In the genomic region with DNA sequence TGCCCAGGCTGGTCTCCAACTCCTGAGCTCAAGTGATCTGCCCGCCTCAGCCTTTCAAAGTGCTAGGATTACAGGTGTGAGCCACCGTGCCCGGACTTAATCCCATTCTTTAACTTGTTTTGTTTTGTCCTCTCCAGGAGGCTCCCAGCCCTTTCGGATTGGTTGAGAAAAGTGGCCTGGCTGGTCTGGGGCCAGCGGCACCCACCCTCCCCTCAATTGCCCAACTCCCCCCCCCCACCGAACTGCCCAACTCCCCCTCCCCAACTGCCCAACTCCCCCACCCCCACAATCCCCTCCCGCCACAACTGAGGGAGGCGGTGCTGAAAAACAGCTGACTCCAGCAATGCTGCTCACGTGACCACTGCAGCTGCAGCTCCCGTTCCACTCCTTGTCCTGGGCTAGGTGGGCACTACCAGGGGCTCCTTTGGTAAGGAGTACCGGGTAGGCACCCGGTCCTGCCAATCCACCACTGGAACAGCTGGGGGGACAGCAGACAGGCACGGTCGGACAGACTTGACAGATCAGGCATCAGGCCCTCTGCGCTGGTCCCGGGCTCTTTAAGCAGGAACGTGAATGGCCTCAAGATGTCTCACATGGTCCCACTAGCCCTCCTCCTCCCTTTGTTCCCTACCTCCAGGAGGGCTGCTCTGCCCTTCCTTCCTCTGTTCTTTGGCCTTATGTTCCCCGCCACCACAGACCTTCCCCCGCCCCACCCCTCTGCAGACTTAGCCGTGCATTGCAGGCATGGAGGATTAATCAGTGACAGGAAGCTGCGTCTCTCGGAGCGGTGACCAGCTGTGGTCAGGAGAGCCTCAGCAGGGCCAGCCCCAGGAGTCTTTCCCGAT, we compare ENCODE assay signal across 8 cellular contexts. TPM values are rescaled to one million over a fixed set of nuclear protein-coding genes. Genes with fewer than 3 reads are reported as not detected.
DNase-seq lines count a peak whose midpoint lies in the region; ATAC-seq, FAIRE-seq and TF ChIP-seq lines count a peak whose summit lies in the region.

A gene (plus strand): TSS at position 720 of the 845 bp plus-strand sequence. CDS start 158 bp downstream, outside the sequence.

- H3K27me3 Mint-ChIP-seq in activated naive CD4-positive, alpha-beta T cell treated with anti-CD3 and anti-CD28 coated beads, Interleukin-2, amount 10 ng/mL, durations not matched to agents 7 days and 5 days, result peaks cover 40% of the 10 kb centered on the region
- H3K27me3 Mint-ChIP-seq in natural killer cell treated with Interleukin-12 subunit alpha and Interleukin-12 subunit beta and Interleukin-15 and Interleukin-18, amount 100 ng/mL, for 72 hours, result peaks cover 0 to 10% of the 10 kb centered on the region in 2 donors

- H3K36me3 Mint-ChIP-seq in activated naive CD4-positive, alpha-beta T cell treated with anti-CD3 and anti-CD28 coated beads, Interleukin-2, amount 10 ng/mL, durations not matched to agents 7 days and 5 days, result no peaks in the 10 kb centered on the region
- no peaks in the 10 kb centered on the region for H3K36me3 Mint-ChIP-seq in natural killer cell treated with Interleukin-12 subunit alpha and Interleukin-12 subunit beta and Interleukin-15 and Interleukin-18, amount 100 ng/mL, for 72 hours

- peaks cover 0 to 27% (median 14%) of the 10 kb centered on the region in 4 donors for H3K4me1 ChIP-seq in tibial artery

- H3K27me3 ChIP-seq in tibial artery, result no peaks in the 10 kb centered on the region

- H3K27ac Mint-ChIP-seq in activated naive CD4-positive, alpha-beta T cell treated with anti-CD3 and anti-CD28 coated beads, Interleukin-2, amount 10 ng/mL, durations not matched to agents 7 days and 5 days, result no peak within 1 kb of the TSS
- H3K27ac Mint-ChIP-seq in natural killer cell treated with Interleukin-12 subunit alpha and Interleukin-12 subunit beta and Interleukin-15 and Interleukin-18, amount 100 ng/mL, for 72 hours, result peak within 1 kb of the TSS; percentile 26 to 89

- CTCF ChIA-PET in activated naive CD4-positive, alpha-beta T cell treated with anti-CD3 and anti-CD28 coated beads, Interleukin-2, amount 10 ng/mL, durations not matched to agents 7 days and 5 days (lab: Charles Lee), result interaction anchor here (0.7 to 3.3 kb wide), 12 partner anchors 8 to 352 kb away, joined by 3 to 13 read pairs (median 4); a partner anchor contains a TSS

- peak within 1 kb of the TSS; percentile 65 for H3K4me3 Mint-ChIP-seq in activated naive CD4-positive, alpha-beta T cell treated with anti-CD3 and anti-CD28 coated beads, Interleukin-2, amount 10 ng/mL, durations not matched to agents 7 days and 5 days
- peak within 1 kb of the TSS; percentile 72 for H3K4me3 Mint-ChIP-seq in natural killer cell treated with Interleukin-12 subunit alpha and Interleukin-12 subunit beta and Interleukin-15 and Interleukin-18, amount 100 ng/mL, for 72 hours

- H3K4me1 Mint-ChIP-seq in activated naive CD4-positive, alpha-beta T cell treated with anti-CD3 and anti-CD28 coated beads, Interleukin-2, amount 10 ng/mL, durations not matched to agents 7 days and 5 days, result peaks cover 47% of the 10 kb centered on the region
- H3K4me1 Mint-ChIP-seq in natural killer cell treated with Interleukin-12 subunit alpha and Interleukin-12 subunit beta and Interleukin-15 and Interleukin-18, amount 100 ng/mL, for 72 hours (ENCODE audit: low read depth in 2 of 2), result peaks cover 29 to 33% of the 10 kb centered on the region in 2 donors

- peak; percentile 41 for ATAC-seq in HG02642 (IDR thresholded peaks at IDR 0.05; ENCODE audit: poor library complexity, unreplicated experiment)
- ATAC-seq in natural killer cell treated with Interleukin-12 subunit alpha and Interleukin-12 subunit beta and Interleukin-15 and Interleukin-18, amount 100 ng/mL, for 72 hours, result peak; percentile 77 to 84

- intact Hi-C loops in tibial artery (cut with DNase I; ENCODE audit: low total_unique reads), result no loop called here

- DNase-seq in DMS153 (lab: John Stamatoyannopoulos, UW) (peak; percentile 10), NCI-H748 (lab: John Stamatoyannopoulos, UW; ENCODE audit: unreplicated experiment) (peak; percentile 83), frontal cortex (ENCODE audit: low spot score in 2 of 2) (peak; percentile 72), tibial artery (peak; percentile 70 to 83), NCI-H446 (lab: John Stamatoyannopoulos, UW) (no peak)
- DNase-seq in activated naive CD4-positive, alpha-beta T cell treated with anti-CD3 and anti-CD28 coated beads, Interleukin-2, amount 10 ng/mL, durations not matched to agents 7 days and 5 days, result peak; percentile 61
- no peak for DNase-seq in natural killer cell treated with Interleukin-12 subunit alpha and Interleukin-12 subunit beta and Interleukin-15 and Interleukin-18, amount 100 ng/mL, for 72 hours (ENCODE audit: low spot score)

- H3K27ac ChIP-seq in tibial artery, result peak within 1 kb of the TSS; percentile 40 to 54

- H3K4me3 ChIP-seq in tibial artery, result peak within 1 kb of the TSS; percentile 52 to 59

- TF ChIP-seq CTCF in tibial artery (IDR thresholded peaks at IDR 0.05), result peak in 1 of 2 experiments; percentile 17

- no peaks in the 10 kb centered on the region for H3K9me3 Mint-ChIP-seq in activated naive CD4-positive, alpha-beta T cell treated with anti-CD3 and anti-CD28 coated beads, Interleukin-2, amount 10 ng/mL, durations not matched to agents 7 days and 5 days
- H3K9me3 Mint-ChIP-seq in natural killer cell treated with Interleukin-12 subunit alpha and Interleukin-12 subunit beta and Interleukin-15 and Interleukin-18, amount 100 ng/mL, for 72 hours, result no peaks in the 10 kb centered on the region

- peaks cover 0 to 14% (median 6%) of the 10 kb centered on the region in 3 donors for H3K36me3 ChIP-seq in tibial artery

- no peaks in the 10 kb centered on the region for H3K9me3 ChIP-seq in tibial artery

- FAIRE-seq in frontal cortex (lab: Jason Lieb, UNC), result no peak

RNA-seq across cellular contexts. Expression of the gene that starts here (rescaled TPM):
- total RNA-seq in frontal cortex, result 11.0 TPM
- total RNA-seq in natural killer cell treated with Interleukin-12 subunit alpha and Interleukin-12 subunit beta and Interleukin-15 and Interleukin-18, amount 100 ng/mL, for 72 hours, result under 1 TPM in 1 of 2 donors, not detected in 1; 0.19 TPM

Comparison
In these comparisons a context has a peak if more than half of its experiments do, and no peak if none do; other contexts are left out.
1. RNA of the gene that starts here (total RNA-seq): 11.0 TPM in frontal cortex (single experiment); 0.19 TPM in natural killer cell treated with Interleukin-12 subunit alpha and Interleukin-12 subunit beta and Interleukin-15 and Interleukin-18, amount 100 ng/mL, for 72 hours; every median in the first group is over 10 times any median in the second.
2. Peak in ATAC-seq in natural killer cell treated with Interleukin-12 subunit alpha and Interleukin-12 subunit beta and Interleukin-15 and Interleukin-18, amount 100 ng/mL, for 72 hours; RNA of the gene not detected or under 1 TPM.
3. DNase-seq: peak in DMS153 (single experiment), NCI-H748 (single experiment), activated naive CD4-positive, alpha-beta T cell treated with anti-CD3 and anti-CD28 coated beads, Interleukin-2, amount 10 ng/mL, durations not matched to agents 7 days and 5 days (single experiment), frontal cortex (2 of 2) and tibial artery (2 of 2); none in natural killer cell treated with Interleukin-12 subunit alpha and Interleukin-12 subunit beta and Interleukin-15 and Interleukin-18, amount 100 ng/mL, for 72 hours (single experiment) and NCI-H446 (0 of 2).